Comparison of ENCODE assay signal across 10 cellular contexts in the genomic region with DNA sequence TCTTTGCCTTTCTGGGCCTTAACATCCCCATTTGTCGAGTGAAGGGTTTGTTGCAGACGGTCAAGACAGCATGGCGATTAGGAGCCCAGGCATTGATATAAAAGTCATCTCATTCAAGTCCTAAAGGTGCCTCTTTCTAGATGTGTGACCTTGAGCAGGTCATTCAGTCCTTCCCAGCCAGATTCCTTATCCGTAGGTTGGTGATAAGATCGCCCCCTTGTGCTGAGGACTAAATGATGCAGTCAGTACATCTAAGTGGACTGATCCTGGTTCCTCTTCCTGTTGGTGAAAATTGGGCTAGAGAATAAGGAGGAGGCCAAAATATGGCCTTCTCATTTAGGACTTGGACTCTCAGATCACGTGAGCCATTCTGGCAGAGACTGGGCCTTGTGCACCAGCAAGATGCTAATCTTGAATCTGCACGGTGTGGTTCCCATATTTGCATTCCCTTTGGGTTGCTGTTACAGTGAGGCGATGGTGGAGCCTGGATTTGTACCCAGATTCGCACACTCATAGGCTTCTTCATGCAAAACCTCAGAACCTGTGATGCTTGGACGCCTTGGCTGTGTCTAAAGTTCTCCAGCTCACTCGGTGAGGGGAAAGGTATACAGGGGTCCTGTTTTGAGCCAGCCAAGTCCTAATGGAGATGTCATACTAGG.
DNase-seq lines count a peak whose midpoint lies in the region; ATAC-seq, FAIRE-seq and TF ChIP-seq lines count a peak whose summit lies in the region.
"Had no signal": no experiment of that assay in that cellular context is flagged by ENCODE, and none has a peak within 500 bp of the region (broad histone marks: within the 10 kb centered on the region; RNA-seq: fewer than 3 reads in every experiment).

No MANE protein-coding gene starts in this region.

- no peak overlapping the region for H3K27ac ChIP-seq in Karpas-422 (ENCODE audit: low read length)
- H3K27ac ChIP-seq in K562 (ENCODE audit: extremely low read depth, low read depth, low read length) = no peak overlapping the region
- H3K27ac ChIP-seq in gastrocnemius medialis = peak overlapping the region in 3 of 4 donors; percentile 13 to 61 (median 54)
- H3K27ac ChIP-seq: BLaER1, vagina had no signal

- no peaks in the 10 kb centered on the region for H3K9me2 ChIP-seq in Karpas-422 (replicated peaks; ENCODE audit: insufficient read depth, low read length)

- ATAC-seq in K562 = no peak
- ATAC-seq in gastrocnemius medialis = no peak
- ATAC-seq in HG03159 (IDR thresholded peaks at IDR 0.05; ENCODE audit: unreplicated experiment) = no peak

- CTCF ChIA-PET in K562 (lab: Yijun Ruan, JAX; ENCODE audit: low intra/inter-chr PET ratio) = no interaction called here

- WGBS in K562 (ENCODE audit: insufficient coverage, low coverage, missing lambda C conversion rate) = 69% methylated on average over 11 of the region's 11 CpGs

- H2AFZ ChIP-seq in Karpas-422 (ENCODE audit: low read length) = no peak overlapping the region
- no peak overlapping the region for H2AFZ ChIP-seq in K562 (ENCODE audit: low read depth, low read length)

- peak; percentile 1 for DNase-seq in SKM-1 (lab: John Stamatoyannopoulos, UW; ENCODE audit: unreplicated experiment)
- DNase-seq in SKM-1 treated with dmso at 0.1 percent for 144 hours (lab: John Stamatoyannopoulos, UW; ENCODE audit: unreplicated experiment) = no peak
- peak; percentile 88 for DNase-seq in Karpas-422
- peak; percentile 10 to 22 (median 19) for DNase-seq in K562 (ENCODE audit: extremely low read depth in 1 of 4, low spot score in 3 of 4)
- DNase-seq in gastrocnemius medialis = no peak
- no peak for DNase-seq in SK-N-DZ (ENCODE audit: low spot score)
- no peak for DNase-seq in GM19240 (ENCODE audit: insufficient read length, low spot score)

- no TSS peak for BruUV-seq in K562 (replicated peaks; lab: Mats Ljungman, UMichigan)

- no peak overlapping the region for H3K4me3 ChIP-seq in Karpas-422 (ENCODE audit: low read length)
- no peak overlapping the region for H3K4me3 ChIP-seq in K562
- no peak overlapping the region for H3K4me3 ChIP-seq in gastrocnemius medialis
- H3K4me3 ChIP-seq: BLaER1, vagina had no signal

- H3K27me3 ChIP-seq in Karpas-422 (ENCODE audit: low read length) (no peaks in the 10 kb centered on the region), K562 (ENCODE audit: control insufficient read depth in 2 of 2, insufficient read depth in 2 of 2, low read length in 2 of 2) (no peaks in the 10 kb centered on the region), gastrocnemius medialis (no peaks in the 10 kb centered on the region)
- H3K27me3 ChIP-seq: BLaER1, vagina had no signal

- no peak for TF ChIP-seq EP300 in K562 (IDR thresholded peaks at IDR 0.05; ENCODE audit: low read length)

- H3K4me1 ChIP-seq in Karpas-422 (ENCODE audit: low read length) = peaks cover 43% of the 10 kb centered on the region
- no peaks in the 10 kb centered on the region for H3K4me1 ChIP-seq in K562 (replicated peaks in 1 of 2; ENCODE audit: control insufficient read depth in 2 of 2, insufficient read depth in 2 of 2, low read length in 2 of 2)
- peaks cover 8 to 18% of the 10 kb centered on the region in 2 donors for H3K4me1 ChIP-seq in gastrocnemius medialis
- H3K4me1 ChIP-seq: BLaER1, vagina had no signal

- TF ChIP-seq POLR2A in K562 (conservative IDR thresholded peaks at IDR 0.05) (no peak), gastrocnemius medialis (IDR thresholded peaks at IDR 0.05) (no peak)

- intact Hi-C loops in K562 (cut with micrococcal nuclease) (no loop called here), gastrocnemius medialis (cut with DNase I; ENCODE audit: low total_unique reads) (no loop called here)

- in situ Hi-C loops in K562 (cut with MboI) = no loop called here
- in situ Hi-C loops in gastrocnemius medialis (cut with MboI; ENCODE audit: low sequenced_read_pairs in 4 of 4) = no loop called here

- TF ChIP-seq RAD21 in K562 (CRISPR knock-in tag; conservative IDR thresholded peaks at IDR 0.05 in 1 of 2, IDR thresholded peaks at IDR 0.05 in 1 of 2) = no peak

- no peaks in the 10 kb centered on the region for H3K36me3 ChIP-seq in Karpas-422 (ENCODE audit: insufficient read depth, low read length)
- H3K36me3 ChIP-seq in K562 (ENCODE audit: control insufficient read depth, insufficient read depth, low read length) = peaks cover 35% of the 10 kb centered on the region; the same call in 2 of the 3 replicates
- peaks cover 0 to 66% of the 10 kb centered on the region in 2 donors for H3K36me3 ChIP-seq in gastrocnemius medialis
- H3K36me3 ChIP-seq: BLaER1, vagina had no signal

- POLR2A ChIA-PET in K562 (lab: Yijun Ruan, JAX) = interaction anchor here (0.6 to 1.6 kb wide), 2 partner anchors 8 to 44 kb away, joined by 3 read pairs; no protein-coding TSS in a partner anchor

- H3K9ac ChIP-seq in Karpas-422 (ENCODE audit: low read length) = no peak overlapping the region
- H3K9ac ChIP-seq in K562 (ENCODE audit: insufficient read depth in 1 of 2, low read depth in 2 of 2, low read length in 2 of 2) = no peak overlapping the region
- H3K9ac ChIP-seq: BLaER1 had no signal

- H4K20me1 ChIP-seq in Karpas-422 (ENCODE audit: insufficient read depth, low read depth, low read length) (no peaks in the 10 kb centered on the region), K562 (replicated peaks; ENCODE audit: control insufficient read depth, insufficient read depth, low read length) (no peaks in the 10 kb centered on the region)
- H4K20me1 ChIP-seq: BLaER1 had no signal

- H3K4me2 ChIP-seq in Karpas-422 (ENCODE audit: low read depth, low read length, poor library complexity, severe bottlenecking) (peak overlapping the region; percentile 52), K562 (ENCODE audit: insufficient read depth, low read length) (no peak overlapping the region)
- H3K4me2 ChIP-seq: BLaER1 had no signal

- H3K9me3 ChIP-seq in Karpas-422 (ENCODE audit: low read length) = no peaks in the 10 kb centered on the region
- H3K9me3 ChIP-seq in K562 (replicated peaks; ENCODE audit: control insufficient read depth, insufficient read depth, low read depth, low read length) = no peaks in the 10 kb centered on the region
- no peaks in the 10 kb centered on the region for H3K9me3 ChIP-seq in gastrocnemius medialis
- H3K9me3 ChIP-seq: BLaER1, vagina had no signal

- no peaks in the 10 kb centered on the region for H3K9me1 ChIP-seq in K562 (ENCODE audit: control insufficient read depth, insufficient read depth, low read length)

- TF ChIP-seq CTCF in K562 (IDR thresholded peaks at IDR 0.05 in 2 of 3, conservative IDR thresholded peaks at IDR 0.05 in 1 of 3; ENCODE audit: insufficient read depth in 2 of 3, low read depth in 1 of 3, low read length in 3 of 3) = peak in 2 of 3 experiments; percentile 18 to 29; a peak in 1 of 6 replicates
- TF ChIP-seq CTCF in gastrocnemius medialis (IDR thresholded peaks at IDR 0.05 in 4 of 5, conservative IDR thresholded peaks at IDR 0.05 in 1 of 5) = peak in 2 of 5 experiments; percentile 5 to 17

- no peak for FAIRE-seq in K562 (lab: Jason Lieb, UNC)

- H3K79me2 ChIP-seq in Karpas-422 (ENCODE audit: low read length) (no peaks in the 10 kb centered on the region), K562 (ENCODE audit: control insufficient read depth, insufficient read depth, low read length) (no peaks in the 10 kb centered on the region)

TF ChIP-seq in K562, 482 proteins besides CTCF, POLR2A, EP300 and RAD21:
- no peak for TF ChIP-seq HDAC6 (IDR thresholded peaks at IDR 0.05; ENCODE audit: low read depth, low read length)
- TF ChIP-seq ESRRA (IDR thresholded peaks at IDR 0.05; ENCODE audit: borderline replicate concordance, low read depth) = peak; percentile 95

Comparison
In these comparisons a context has a peak if more than half of its experiments do, and no peak if none do; other contexts are left out.
1. DNase-seq: peak in SKM-1 (single experiment), Karpas-422 (single experiment) and K562 (4 of 4); none in SKM-1 treated with dmso at 0.1 percent for 144 hours (single experiment), gastrocnemius medialis (0 of 2), SK-N-DZ (single experiment) and GM19240 (single experiment).
2. H3K27ac ChIP-seq: peak in gastrocnemius medialis (3 of 4); none in Karpas-422 (single experiment) and K562 (single experiment).